ENCODE assay signal across 8 cellular contexts in genomic region chr11:94171693-94172440, GRCh38. TPM values are rescaled to one million over a fixed set of nuclear protein-coding genes. Genes with fewer than 3 reads are reported as not detected.
DNase-seq lines count a peak whose midpoint lies in the region; ATAC-seq and TF ChIP-seq lines count a peak whose summit lies in the region.

No MANE protein-coding gene starts in this region.

- peaks cover 0 to 4% (median 0%) of the 10 kb centered on the region in 7 donors for H3K9me3 Mint-ChIP-seq in CD4-positive, CD25-positive, alpha-beta regulatory T cell
- H3K9me3 Mint-ChIP-seq in WTC11 = no peaks in the 10 kb centered on the region

- H3K27me3 Mint-ChIP-seq in CD4-positive, CD25-positive, alpha-beta regulatory T cell = no peaks in the 10 kb centered on the region
- H3K27me3 Mint-ChIP-seq in WTC11 (ENCODE audit: low read depth) = no peaks in the 10 kb centered on the region

- H3K9me3 ChIP-seq in CD4-positive, CD25-positive, alpha-beta regulatory T cell (ENCODE audit: control insufficient read depth in 2 of 2, low read length in 2 of 2) = no peaks in the 10 kb centered on the region
- no peaks in the 10 kb centered on the region for H3K9me3 ChIP-seq in fibroblast of lung (ENCODE audit: control insufficient read depth, insufficient read depth, low read depth, low read length)

- H3K4me1 Mint-ChIP-seq in CD4-positive, CD25-positive, alpha-beta regulatory T cell = peaks cover 29 to 40% (median 36%) of the 10 kb centered on the region in 4 donors
- H3K4me1 Mint-ChIP-seq in WTC11 = peaks cover 62% of the 10 kb centered on the region

- CTCF ChIA-PET in WTC11 (lab: Charles Lee) = interaction anchor here (0.6 to 2.9 kb wide), 12 partner anchors 11 to 332 kb away, joined by 3 to 14 read pairs (median 4); partner anchors contain the start of gene PANX1

- H4K20me1 ChIP-seq in fibroblast of lung (ENCODE audit: control insufficient read depth, extremely low read depth, insufficient read depth, low read length) = no peaks in the 10 kb centered on the region

- TF ChIP-seq CTCF in WTC11 (IDR thresholded peaks at IDR 0.05) = peak; percentile 70
- peak; percentile 88 to 91 for TF ChIP-seq CTCF in fibroblast of lung (conservative IDR thresholded peaks at IDR 0.05 in 1 of 2, IDR thresholded peaks at IDR 0.05 in 1 of 2; ENCODE audit: low read depth in 1 of 2, low read length in 2 of 2)

- H3K9ac ChIP-seq in fibroblast of lung (ENCODE audit: insufficient read depth, low read length) = no peak overlapping the region

- H3K4me1 ChIP-seq in CD4-positive, CD25-positive, alpha-beta regulatory T cell (ENCODE audit: control insufficient read depth, insufficient read depth, low read length, poor library complexity, severe bottlenecking) = no peaks in the 10 kb centered on the region
- peaks cover 9% of the 10 kb centered on the region for H3K4me1 ChIP-seq in fibroblast of lung (ENCODE audit: control insufficient read depth, extremely low read depth, insufficient read depth, low read length)

- peak overlapping the region in 2 of 3 donors; percentile 2 to 47 for H3K27ac Mint-ChIP-seq in CD4-positive, CD25-positive, alpha-beta regulatory T cell
- no peak overlapping the region for H3K27ac Mint-ChIP-seq in WTC11

- no peak overlapping the region for H3K4me2 ChIP-seq in fibroblast of lung (ENCODE audit: extremely low read depth, insufficient read depth, low read length)

- H3K4me3 Mint-ChIP-seq in CD4-positive, CD25-positive, alpha-beta regulatory T cell = no peak overlapping the region
- H3K4me3 Mint-ChIP-seq in WTC11 = no peak overlapping the region

- H2AFZ ChIP-seq in fibroblast of lung (ENCODE audit: low read length) = no peak overlapping the region

- peaks cover 19% of the 10 kb centered on the region for H3K79me2 ChIP-seq in fibroblast of lung (ENCODE audit: control insufficient read depth, insufficient read depth, low read length)

- no peak for ATAC-seq in CD4-positive, CD25-positive, alpha-beta regulatory T cell (ENCODE audit: low read depth in 2 of 2)
- ATAC-seq in GM18870 (IDR thresholded peaks at IDR 0.05; ENCODE audit: unreplicated experiment) = peak; percentile 62
- ATAC-seq in WTC11 = peak; percentile 89

- no peak overlapping the region for H3K4me3 ChIP-seq in CD4-positive, CD25-positive, alpha-beta regulatory T cell (ENCODE audit: low read depth, low read length)
- H3K4me3 ChIP-seq in fibroblast of lung (replicated peaks in 1 of 4; ENCODE audit: control extremely low read depth in 1 of 4, insufficient read depth in 1 of 4, low read depth in 3 of 4, low read length in 4 of 4) = no peak overlapping the region

- H3K27me3 ChIP-seq in CD4-positive, CD25-positive, alpha-beta regulatory T cell (ENCODE audit: control insufficient read depth, insufficient read depth, low read length) = no peaks in the 10 kb centered on the region
- H3K27me3 ChIP-seq in fibroblast of lung (ENCODE audit: control insufficient read depth, insufficient read depth, low read length) = no peaks in the 10 kb centered on the region

- no peak overlapping the region for H3K27ac ChIP-seq in CD4-positive, CD25-positive, alpha-beta regulatory T cell (ENCODE audit: insufficient read depth, low read length, poor library complexity, severe bottlenecking)
- no peak overlapping the region for H3K27ac ChIP-seq in fibroblast of lung (ENCODE audit: insufficient read depth, low read length)

- peaks cover 5% of the 10 kb centered on the region for H3K36me3 ChIP-seq in CD4-positive, CD25-positive, alpha-beta regulatory T cell (ENCODE audit: control insufficient read depth, insufficient read depth, low read length)
- no peaks in the 10 kb centered on the region for H3K36me3 ChIP-seq in fibroblast of lung (ENCODE audit: control insufficient read depth, insufficient read depth, low read length)

- H3K36me3 Mint-ChIP-seq in CD4-positive, CD25-positive, alpha-beta regulatory T cell = peaks cover 24% of the 10 kb centered on the region
- H3K36me3 Mint-ChIP-seq in WTC11 = peaks cover under 1% of the 10 kb centered on the region; the same call in 1 of the 2 replicates

- POLR2A ChIA-PET in WTC11 (lab: Charles Lee) = no interaction called here

- peak in 1 of 3 donors; percentile 38 for DNase-seq in CD4-positive, CD25-positive, alpha-beta regulatory T cell
- DNase-seq in KBM-7 = peak; percentile 78
- peak; percentile 75 for DNase-seq in WTC11 (ENCODE audit: low spot score)
- DNase-seq in fibroblast of lung (ENCODE audit: low read depth in 2 of 2) = peak in 1 of 2 donors; percentile 60
- peak; percentile 34 for DNase-seq in retina
- DNase-seq in KG1 (lab: John Stamatoyannopoulos, UW) = no peak
- no peak for DNase-seq in GOT3 (lab: John Stamatoyannopoulos, UW)

- in situ Hi-C loops in KBM-7 (cut with MboI; ENCODE audit: low pct_unique_long_range_greater_than_20kb, low sequenced_read_pairs) = no loop called here

TF ChIP-seq in WTC11, 78 proteins besides CTCF, POLR2A, EP300 and RAD21 (continues in another document):
- TF ChIP-seq, protein P1, sequence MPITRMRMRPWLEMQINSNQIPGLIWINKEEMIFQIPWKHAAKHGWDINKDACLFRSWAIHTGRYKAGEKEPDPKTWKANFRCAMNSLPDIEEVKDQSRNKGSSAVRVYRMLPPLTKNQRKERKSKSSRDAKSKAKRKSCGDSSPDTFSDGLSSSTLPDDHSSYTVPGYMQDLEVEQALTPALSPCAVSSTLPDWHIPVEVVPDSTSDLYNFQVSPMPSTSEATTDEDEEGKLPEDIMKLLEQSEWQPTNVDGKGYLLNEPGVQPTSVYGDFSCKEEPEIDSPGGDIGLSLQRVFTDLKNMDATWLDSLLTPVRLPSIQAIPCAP (CRISPR knock-in tag; IDR thresholded peaks at IDR 0.05) = no peak
- TF ChIP-seq GTF2I (CRISPR knock-in tag; conservative IDR thresholded peaks at IDR 0.05) (no peak), PRDM15 (CRISPR knock-in tag; IDR thresholded peaks at IDR 0.05) (no peak), PREB (CRISPR knock-in tag; IDR thresholded peaks at IDR 0.05; ENCODE audit: borderline replicate concordance) (no peak), NFATC4 (CRISPR knock-in tag; IDR thresholded peaks at IDR 0.05) (no peak), TEAD1 (CRISPR knock-in tag; IDR thresholded peaks at IDR 0.05) (no peak), PRRX2 (CRISPR knock-in tag; IDR thresholded peaks at IDR 0.05) (no peak)
- TF ChIP-seq, protein P2, sequence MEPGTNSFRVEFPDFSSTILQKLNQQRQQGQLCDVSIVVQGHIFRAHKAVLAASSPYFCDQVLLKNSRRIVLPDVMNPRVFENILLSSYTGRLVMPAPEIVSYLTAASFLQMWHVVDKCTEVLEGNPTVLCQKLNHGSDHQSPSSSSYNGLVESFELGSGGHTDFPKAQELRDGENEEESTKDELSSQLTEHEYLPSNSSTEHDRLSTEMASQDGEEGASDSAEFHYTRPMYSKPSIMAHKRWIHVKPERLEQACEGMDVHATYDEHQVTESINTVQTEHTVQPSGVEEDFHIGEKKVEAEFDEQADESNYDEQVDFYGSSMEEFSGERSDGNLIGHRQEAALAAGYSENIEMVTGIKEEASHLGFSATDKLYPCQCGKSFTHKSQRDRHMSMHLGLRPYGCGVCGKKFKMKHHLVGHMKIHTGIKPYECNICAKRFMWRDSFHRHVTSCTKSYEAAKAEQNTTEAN (CRISPR knock-in tag; IDR thresholded peaks at IDR 0.05) = no peak
- TF ChIP-seq, protein P3, sequence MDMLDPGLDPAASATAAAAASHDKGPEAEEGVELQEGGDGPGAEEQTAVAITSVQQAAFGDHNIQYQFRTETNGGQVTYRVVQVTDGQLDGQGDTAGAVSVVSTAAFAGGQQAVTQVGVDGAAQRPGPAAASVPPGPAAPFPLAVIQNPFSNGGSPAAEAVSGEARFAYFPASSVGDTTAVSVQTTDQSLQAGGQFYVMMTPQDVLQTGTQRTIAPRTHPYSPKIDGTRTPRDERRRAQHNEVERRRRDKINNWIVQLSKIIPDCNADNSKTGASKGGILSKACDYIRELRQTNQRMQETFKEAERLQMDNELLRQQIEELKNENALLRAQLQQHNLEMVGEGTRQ (CRISPR knock-in tag; IDR thresholded peaks at IDR 0.05) = no peak

RNA-seq across cellular contexts. Expression of gene PANX1, which starts 43.2 kb away (rescaled TPM):
- total RNA-seq in CD4-positive, CD25-positive, alpha-beta regulatory T cell = 12.4 TPM
- 10 to 100 TPM in 1 of 4 donors, 1 to 10 TPM in 3; 5.4 to 11.0 (median 8.5) TPM for polyA plus RNA-seq in CD4-positive, CD25-positive, alpha-beta regulatory T cell
- total RNA-seq in WTC11 (2021) (21.9 to 22.9 TPM (median 22.2 TPM) in 3 replicates), fibroblast of lung (38.5 and 54.5 TPM in 2 replicates)
- polyA plus RNA-seq in fibroblast of lung = 34.5 and 51.7 TPM in 2 replicates
- 28.0 and 37.8 TPM in 2 replicates for polyA plus RNA-seq in fibroblast of lung (2012)
- polyA minus RNA-seq in fibroblast of lung (ENCODE audit: low replicate concordance) = 36.0 and 41.5 TPM in 2 replicates

Comparison
In these comparisons a context has a peak if more than half of its experiments do, and no peak if none do; other contexts are left out.
1. ATAC-seq: peak in GM18870 (single experiment) and WTC11 (single experiment); none in CD4-positive, CD25-positive, alpha-beta regulatory T cell (0 of 2).
2. DNase-seq: peak in KBM-7 (single experiment), WTC11 (single experiment) and retina (single experiment); none in KG1 (single experiment) and GOT3 (single experiment).